Comparison of ENCODE assay signal across 1 cellular context in the genomic region with DNA sequence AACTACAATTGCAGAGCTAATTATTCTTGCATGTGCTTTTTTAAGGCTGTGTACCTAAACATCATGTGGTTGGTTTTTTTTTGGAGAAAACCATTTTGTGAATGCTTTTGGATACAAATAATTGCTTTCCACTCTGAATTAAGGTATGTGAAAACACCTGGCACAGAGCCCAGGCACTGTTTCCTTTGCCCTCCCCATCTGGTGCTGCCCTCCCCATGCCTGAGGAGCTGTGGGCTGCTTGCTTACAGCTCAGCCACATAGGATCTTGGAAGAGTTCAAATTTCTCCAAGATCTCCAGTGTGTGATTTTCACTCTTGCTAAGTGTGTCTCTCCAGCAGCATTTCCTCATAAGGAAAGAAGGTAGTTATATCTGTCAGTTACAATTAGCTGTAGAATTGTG.
TF ChIP-seq lines count a peak whose summit lies in the region.

No MANE protein-coding gene starts in this region.

TF ChIP-seq in HEK293, 187 proteins besides CTCF, POLR2A, EP300 and RAD21 (continued from another document):
- TF ChIP-seq, protein P1, sequence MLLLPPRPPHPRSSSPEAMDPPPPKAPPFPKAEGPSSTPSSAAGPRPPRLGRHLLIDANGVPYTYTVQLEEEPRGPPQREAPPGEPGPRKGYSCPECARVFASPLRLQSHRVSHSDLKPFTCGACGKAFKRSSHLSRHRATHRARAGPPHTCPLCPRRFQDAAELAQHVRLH (tag by site-specific recombination; IDR thresholded peaks at IDR 0.05): no peak
TF ChIP-seq in HEK293: peak in this region for 2.
